In the genomic region with DNA sequence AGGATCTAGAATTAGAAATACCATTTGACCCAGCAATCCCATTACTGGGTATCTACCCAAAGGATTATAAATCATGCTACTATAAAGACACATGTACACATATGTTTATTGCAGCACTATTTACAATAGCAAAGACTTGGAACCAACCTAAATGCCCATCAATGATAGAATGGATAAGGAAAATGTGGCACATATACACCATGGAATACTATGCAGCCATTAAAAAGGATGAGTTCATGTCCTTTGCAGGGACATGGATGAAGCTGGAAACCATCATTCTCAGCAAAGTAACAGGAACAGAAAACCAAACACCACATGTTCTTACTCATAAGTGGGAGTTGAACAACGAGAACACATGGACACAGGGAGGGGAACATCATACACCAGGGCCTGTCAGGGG, we compare ENCODE assay signal across 5 cellular contexts. TPM values are rescaled to one million over a fixed set of nuclear protein-coding genes. Genes with fewer than 3 reads are reported as not detected.
"Had no signal": no experiment of that assay in that cellular context is flagged by ENCODE, and none has a peak within 500 bp of the region (broad histone marks: within the 10 kb centered on the region; RNA-seq: fewer than 3 reads in every experiment).

No MANE protein-coding gene starts in this region.

RNA-seq across cellular contexts. Expression of gene FYB1, which starts 15.1 kb away (rescaled TPM):
- total RNA-seq: GM23248, GM23338, H1, H7, H9 had no signal
- polyA plus RNA-seq: GM23338, H1 had no signal
